In genomic region chr3:71984843-71985594, GRCh38 we compare ENCODE assay signal across 1 cellular context.
TF ChIP-seq lines count a peak whose summit lies in the region.

No MANE protein-coding gene starts in this region.

TF ChIP-seq in GM12878, 131 proteins besides CTCF, POLR2A, EP300 and RAD21 (continued from another document and continues in another):
- TF ChIP-seq ZBTB4 (CRISPR knock-in tag; IDR thresholded peaks at IDR 0.05) (no peak), ZBTB33 (IDR thresholded peaks at IDR 0.05) (no peak), HDAC2 (IDR thresholded peaks at IDR 0.05) (no peak), ZNF687 (IDR thresholded peaks at IDR 0.05) (peak; percentile 90), BCLAF1 (IDR thresholded peaks at IDR 0.05) (no peak), EZH2 (IDR thresholded peaks at IDR 0.05; ENCODE audit: borderline replicate concordance, control insufficient read depth, low read depth, low read length) (no peak), PML (IDR thresholded peaks at IDR 0.05; ENCODE audit: low read length) (no peak), FOXM1 (IDR thresholded peaks at IDR 0.05; ENCODE audit: low read depth, low read length) (peak; percentile 96), YBX1 (IDR thresholded peaks at IDR 0.05) (no peak), TCF12 (IDR thresholded peaks at IDR 0.05; ENCODE audit: low read depth, low read length) (peak; percentile 87), RCOR1 (conservative IDR thresholded peaks at IDR 0.05; ENCODE audit: low read depth, low read length) (0 out of 2 replicates have a peak, but pooled peaks have one; percentile 70), TCF7 (IDR thresholded peaks at IDR 0.05; ENCODE audit: borderline replicate concordance) (peak; percentile 65), PAX5 (IDR thresholded peaks at IDR 0.05; ENCODE audit: borderline replicate concordance, low read depth, low read length) (peak; percentile 88; the same call in 1 of the 2 replicates), ATF7 (IDR thresholded peaks at IDR 0.05; ENCODE audit: low read depth) (peak; percentile 87), NR2C1 (IDR thresholded peaks at IDR 0.05) (no peak), ZNF274 (IDR thresholded peaks at IDR 0.05; ENCODE audit: insufficient read depth, insufficient read length) (no peak), IKZF2 (IDR thresholded peaks at IDR 0.05) (peak; percentile 91 to 92), IRF5 (IDR thresholded peaks at IDR 0.05; ENCODE audit: borderline replicate concordance) (no peak), SMARCA5 (IDR thresholded peaks at IDR 0.05) (peak; percentile 81; the same call in 1 of the 2 replicates), TCF3 (IDR thresholded peaks at IDR 0.05; ENCODE audit: borderline replicate concordance, insufficient read depth, low read depth, low read length) (peak; percentile 81), PAX8 (IDR thresholded peaks at IDR 0.05) (peak; percentile 98), DPF2 (IDR thresholded peaks at IDR 0.05) (peak; percentile 73), MLLT1 (IDR thresholded peaks at IDR 0.05) (no peak), HDGF (IDR thresholded peaks at IDR 0.05) (no peak), NRF1 (conservative IDR thresholded peaks at IDR 0.05; ENCODE audit: low read depth, low read length) (no peak), JUND (IDR thresholded peaks at IDR 0.05; ENCODE audit: low read depth, low read length) (peak; percentile 72; the same call in 1 of the 2 replicates), BMI1 (IDR thresholded peaks at IDR 0.05; ENCODE audit: borderline replicate concordance) (no peak), MTA3 (IDR thresholded peaks at IDR 0.05; ENCODE audit: borderline replicate concordance, low read length) (peak; percentile 93), LARP7 (IDR thresholded peaks at IDR 0.05) (peak; percentile 35; the same call in 1 of the 2 replicates)
- TF ChIP-seq, protein P1, sequence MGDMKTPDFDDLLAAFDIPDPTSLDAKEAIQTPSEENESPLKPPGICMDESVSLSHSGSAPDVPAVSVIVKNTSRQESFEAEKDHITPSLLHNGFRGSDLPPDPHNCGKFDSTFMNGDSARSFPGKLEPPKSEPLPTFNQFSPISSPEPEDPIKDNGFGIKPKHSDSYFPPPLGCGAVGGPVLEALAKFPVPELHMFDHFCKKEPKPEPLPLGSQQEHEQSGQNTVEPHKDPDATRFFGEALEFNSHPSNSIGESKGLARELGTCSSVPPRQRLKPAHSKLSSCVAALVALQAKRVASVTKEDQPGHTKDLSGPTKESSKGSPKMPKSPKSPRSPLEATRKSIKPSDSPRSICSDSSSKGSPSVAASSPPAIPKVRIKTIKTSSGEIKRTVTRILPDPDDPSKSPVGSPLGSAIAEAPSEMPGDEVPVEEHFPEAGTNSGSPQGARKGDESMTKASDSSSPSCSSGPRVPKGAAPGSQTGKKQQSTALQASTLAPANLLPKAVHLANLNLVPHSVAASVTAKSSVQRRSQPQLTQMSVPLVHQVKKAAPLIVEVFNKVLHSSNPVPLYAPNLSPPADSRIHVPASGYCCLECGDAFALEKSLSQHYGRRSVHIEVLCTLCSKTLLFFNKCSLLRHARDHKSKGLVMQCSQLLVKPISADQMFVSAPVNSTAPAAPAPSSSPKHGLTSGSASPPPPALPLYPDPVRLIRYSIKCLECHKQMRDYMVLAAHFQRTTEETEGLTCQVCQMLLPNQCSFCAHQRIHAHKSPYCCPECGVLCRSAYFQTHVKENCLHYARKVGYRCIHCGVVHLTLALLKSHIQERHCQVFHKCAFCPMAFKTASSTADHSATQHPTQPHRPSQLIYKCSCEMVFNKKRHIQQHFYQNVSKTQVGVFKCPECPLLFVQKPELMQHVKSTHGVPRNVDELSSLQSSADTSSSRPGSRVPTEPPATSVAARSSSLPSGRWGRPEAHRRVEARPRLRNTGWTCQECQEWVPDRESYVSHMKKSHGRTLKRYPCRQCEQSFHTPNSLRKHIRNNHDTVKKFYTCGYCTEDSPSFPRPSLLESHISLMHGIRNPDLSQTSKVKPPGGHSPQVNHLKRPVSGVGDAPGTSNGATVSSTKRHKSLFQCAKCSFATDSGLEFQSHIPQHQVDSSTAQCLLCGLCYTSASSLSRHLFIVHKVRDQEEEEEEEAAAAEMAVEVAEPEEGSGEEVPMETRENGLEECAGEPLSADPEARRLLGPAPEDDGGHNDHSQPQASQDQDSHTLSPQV (IDR thresholded peaks at IDR 0.05): no peak
- TF ChIP-seq, protein P2, sequence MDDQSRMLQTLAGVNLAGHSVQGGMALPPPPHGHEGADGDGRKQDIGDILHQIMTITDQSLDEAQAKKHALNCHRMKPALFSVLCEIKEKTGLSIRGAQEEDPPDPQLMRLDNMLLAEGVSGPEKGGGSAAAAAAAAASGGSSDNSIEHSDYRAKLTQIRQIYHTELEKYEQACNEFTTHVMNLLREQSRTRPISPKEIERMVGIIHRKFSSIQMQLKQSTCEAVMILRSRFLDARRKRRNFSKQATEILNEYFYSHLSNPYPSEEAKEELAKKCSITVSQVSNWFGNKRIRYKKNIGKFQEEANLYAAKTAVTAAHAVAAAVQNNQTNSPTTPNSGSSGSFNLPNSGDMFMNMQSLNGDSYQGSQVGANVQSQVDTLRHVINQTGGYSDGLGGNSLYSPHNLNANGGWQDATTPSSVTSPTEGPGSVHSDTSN (IDR thresholded peaks at IDR 0.05; ENCODE audit: insufficient replicate concordance, low read depth, low read length): no peak
- TF ChIP-seq, protein P3, sequence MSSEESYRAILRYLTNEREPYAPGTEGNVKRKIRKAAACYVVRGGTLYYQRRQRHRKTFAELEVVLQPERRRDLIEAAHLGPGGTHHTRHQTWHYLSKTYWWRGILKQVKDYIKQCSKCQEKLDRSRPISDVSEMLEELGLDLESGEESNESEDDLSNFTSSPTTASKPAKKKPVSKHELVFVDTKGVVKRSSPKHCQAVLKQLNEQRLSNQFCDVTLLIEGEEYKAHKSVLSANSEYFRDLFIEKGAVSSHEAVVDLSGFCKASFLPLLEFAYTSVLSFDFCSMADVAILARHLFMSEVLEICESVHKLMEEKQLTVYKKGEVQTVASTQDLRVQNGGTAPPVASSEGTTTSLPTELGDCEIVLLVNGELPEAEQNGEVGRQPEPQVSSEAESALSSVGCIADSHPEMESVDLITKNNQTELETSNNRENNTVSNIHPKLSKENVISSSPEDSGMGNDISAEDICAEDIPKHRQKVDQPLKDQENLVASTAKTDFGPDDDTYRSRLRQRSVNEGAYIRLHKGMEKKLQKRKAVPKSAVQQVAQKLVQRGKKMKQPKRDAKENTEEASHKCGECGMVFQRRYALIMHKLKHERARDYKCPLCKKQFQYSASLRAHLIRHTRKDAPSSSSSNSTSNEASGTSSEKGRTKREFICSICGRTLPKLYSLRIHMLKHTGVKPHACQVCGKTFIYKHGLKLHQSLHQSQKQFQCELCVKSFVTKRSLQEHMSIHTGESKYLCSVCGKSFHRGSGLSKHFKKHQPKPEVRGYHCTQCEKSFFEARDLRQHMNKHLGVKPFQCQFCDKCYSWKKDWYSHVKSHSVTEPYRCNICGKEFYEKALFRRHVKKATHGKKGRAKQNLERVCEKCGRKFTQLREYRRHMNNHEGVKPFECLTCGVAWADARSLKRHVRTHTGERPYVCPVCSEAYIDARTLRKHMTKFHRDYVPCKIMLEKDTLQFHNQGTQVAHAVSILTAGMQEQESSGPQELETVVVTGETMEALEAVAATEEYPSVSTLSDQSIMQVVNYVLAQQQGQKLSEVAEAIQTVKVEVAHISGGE (CRISPR knock-in tag; IDR thresholded peaks at IDR 0.05): no peak
